In the genomic region with DNA sequence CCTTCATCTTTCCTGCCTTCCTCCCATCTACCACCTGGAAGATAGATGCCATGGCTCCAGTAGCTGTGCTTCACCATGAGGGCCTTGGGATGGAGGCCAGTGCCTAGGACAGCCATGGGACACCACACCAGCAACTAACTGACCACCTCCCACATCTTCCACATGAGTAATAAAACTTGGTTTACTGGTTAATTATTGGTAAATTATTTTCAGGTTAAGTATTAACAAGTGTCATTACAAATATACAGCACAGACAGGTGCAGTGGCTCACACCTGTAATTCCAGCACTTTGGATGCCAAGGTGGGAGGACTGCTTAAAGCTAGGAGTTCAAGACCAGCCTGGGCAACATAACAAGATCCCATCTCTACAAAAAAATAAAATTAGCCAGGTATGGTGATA, we compare ENCODE assay signal across 2 cellular contexts.
TF ChIP-seq lines count a peak whose summit lies in the region.

No MANE protein-coding gene starts in this region.

TF ChIP-seq in H1, 55 proteins besides CTCF, POLR2A, EP300 and RAD21:
- TF ChIP-seq BACH1 (IDR thresholded peaks at IDR 0.05; ENCODE audit: low read length): no peak
- no peak for TF ChIP-seq SP4 (IDR thresholded peaks at IDR 0.05; ENCODE audit: low read length)
- TF ChIP-seq NRF1 (IDR thresholded peaks at IDR 0.05; ENCODE audit: low read depth, low read length): no peak
- no peak for TF ChIP-seq JUND (IDR thresholded peaks at IDR 0.05; ENCODE audit: low read length)
- TF ChIP-seq EZH2 (IDR thresholded peaks at IDR 0.05; ENCODE audit: low read depth, low read length, severe bottlenecking): no peak

TF ChIP-seq in GM23338, 12 proteins besides CTCF, POLR2A, EP300 and RAD21:
- TF ChIP-seq, protein P1, sequence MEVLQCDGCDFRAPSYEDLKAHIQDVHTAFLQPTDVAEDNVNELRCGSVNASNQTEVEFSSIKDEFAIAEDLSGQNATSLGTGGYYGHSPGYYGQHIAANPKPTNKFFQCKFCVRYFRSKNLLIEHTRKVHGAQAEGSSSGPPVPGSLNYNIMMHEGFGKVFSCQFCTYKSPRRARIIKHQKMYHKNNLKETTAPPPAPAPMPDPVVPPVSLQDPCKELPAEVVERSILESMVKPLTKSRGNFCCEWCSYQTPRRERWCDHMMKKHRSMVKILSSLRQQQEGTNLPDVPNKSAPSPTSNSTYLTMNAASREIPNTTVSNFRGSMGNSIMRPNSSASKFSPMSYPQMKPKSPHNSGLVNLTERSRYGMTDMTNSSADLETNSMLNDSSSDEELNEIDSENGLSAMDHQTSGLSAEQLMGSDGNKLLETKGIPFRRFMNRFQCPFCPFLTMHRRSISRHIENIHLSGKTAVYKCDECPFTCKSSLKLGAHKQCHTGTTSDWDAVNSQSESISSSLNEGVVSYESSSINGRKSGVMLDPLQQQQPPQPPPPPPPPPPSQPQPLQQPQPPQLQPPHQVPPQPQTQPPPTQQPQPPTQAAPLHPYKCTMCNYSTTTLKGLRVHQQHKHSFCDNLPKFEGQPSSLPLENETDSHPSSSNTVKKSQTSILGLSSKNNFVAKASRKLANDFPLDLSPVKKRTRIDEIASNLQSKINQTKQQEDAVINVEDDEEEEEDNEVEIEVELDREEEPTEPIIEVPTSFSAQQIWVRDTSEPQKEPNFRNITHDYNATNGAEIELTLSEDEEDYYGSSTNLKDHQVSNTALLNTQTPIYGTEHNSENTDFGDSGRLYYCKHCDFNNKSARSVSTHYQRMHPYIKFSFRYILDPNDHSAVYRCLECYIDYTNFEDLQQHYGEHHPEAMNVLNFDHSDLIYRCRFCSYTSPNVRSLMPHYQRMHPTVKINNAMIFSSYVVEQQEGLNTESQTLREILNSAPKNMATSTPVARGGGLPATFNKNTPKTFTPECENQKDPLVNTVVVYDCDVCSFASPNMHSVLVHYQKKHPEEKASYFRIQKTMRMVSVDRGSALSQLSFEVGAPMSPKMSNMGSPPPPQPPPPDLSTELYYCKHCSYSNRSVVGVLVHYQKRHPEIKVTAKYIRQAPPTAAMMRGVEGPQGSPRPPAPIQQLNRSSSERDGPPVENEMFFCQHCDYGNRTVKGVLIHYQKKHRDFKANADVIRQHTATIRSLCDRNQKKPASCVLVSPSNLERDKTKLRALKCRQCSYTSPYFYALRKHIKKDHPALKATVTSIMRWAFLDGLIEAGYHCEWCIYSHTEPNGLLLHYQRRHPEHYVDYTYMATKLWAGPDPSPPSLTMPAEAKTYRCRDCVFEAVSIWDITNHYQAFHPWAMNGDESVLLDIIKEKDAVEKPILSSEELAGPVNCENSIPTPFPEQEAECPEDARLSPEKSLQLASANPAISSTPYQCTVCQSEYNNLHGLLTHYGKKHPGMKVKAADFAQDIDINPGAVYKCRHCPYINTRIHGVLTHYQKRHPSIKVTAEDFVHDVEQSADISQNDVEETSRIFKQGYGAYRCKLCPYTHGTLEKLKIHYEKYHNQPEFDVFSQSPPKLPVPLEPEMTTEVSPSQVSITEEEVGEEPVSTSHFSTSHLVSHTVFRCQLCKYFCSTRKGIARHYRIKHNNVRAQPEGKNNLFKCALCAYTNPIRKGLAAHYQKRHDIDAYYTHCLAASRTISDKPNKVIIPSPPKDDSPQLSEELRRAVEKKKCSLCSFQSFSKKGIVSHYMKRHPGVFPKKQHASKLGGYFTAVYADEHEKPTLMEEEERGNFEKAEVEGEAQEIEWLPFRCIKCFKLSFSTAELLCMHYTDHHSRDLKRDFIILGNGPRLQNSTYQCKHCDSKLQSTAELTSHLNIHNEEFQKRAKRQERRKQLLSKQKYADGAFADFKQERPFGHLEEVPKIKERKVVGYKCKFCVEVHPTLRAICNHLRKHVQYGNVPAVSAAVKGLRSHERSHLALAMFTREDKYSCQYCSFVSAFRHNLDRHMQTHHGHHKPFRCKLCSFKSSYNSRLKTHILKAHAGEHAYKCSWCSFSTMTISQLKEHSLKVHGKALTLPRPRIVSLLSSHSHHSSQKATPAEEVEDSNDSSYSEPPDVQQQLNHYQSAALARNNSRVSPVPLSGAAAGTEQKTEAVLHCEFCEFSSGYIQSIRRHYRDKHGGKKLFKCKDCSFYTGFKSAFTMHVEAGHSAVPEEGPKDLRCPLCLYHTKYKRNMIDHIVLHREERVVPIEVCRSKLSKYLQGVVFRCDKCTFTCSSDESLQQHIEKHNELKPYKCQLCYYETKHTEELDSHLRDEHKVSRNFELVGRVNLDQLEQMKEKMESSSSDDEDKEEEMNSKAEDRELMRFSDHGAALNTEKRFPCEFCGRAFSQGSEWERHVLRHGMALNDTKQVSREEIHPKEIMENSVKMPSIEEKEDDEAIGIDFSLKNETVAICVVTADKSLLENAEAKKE (CRISPR knock-in tag; IDR thresholded peaks at IDR 0.05): no peak
- TF ChIP-seq, protein P2, sequence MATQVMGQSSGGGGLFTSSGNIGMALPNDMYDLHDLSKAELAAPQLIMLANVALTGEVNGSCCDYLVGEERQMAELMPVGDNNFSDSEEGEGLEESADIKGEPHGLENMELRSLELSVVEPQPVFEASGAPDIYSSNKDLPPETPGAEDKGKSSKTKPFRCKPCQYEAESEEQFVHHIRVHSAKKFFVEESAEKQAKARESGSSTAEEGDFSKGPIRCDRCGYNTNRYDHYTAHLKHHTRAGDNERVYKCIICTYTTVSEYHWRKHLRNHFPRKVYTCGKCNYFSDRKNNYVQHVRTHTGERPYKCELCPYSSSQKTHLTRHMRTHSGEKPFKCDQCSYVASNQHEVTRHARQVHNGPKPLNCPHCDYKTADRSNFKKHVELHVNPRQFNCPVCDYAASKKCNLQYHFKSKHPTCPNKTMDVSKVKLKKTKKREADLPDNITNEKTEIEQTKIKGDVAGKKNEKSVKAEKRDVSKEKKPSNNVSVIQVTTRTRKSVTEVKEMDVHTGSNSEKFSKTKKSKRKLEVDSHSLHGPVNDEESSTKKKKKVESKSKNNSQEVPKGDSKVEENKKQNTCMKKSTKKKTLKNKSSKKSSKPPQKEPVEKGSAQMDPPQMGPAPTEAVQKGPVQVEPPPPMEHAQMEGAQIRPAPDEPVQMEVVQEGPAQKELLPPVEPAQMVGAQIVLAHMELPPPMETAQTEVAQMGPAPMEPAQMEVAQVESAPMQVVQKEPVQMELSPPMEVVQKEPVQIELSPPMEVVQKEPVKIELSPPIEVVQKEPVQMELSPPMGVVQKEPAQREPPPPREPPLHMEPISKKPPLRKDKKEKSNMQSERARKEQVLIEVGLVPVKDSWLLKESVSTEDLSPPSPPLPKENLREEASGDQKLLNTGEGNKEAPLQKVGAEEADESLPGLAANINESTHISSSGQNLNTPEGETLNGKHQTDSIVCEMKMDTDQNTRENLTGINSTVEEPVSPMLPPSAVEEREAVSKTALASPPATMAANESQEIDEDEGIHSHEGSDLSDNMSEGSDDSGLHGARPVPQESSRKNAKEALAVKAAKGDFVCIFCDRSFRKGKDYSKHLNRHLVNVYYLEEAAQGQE (IDR thresholded peaks at IDR 0.05; ENCODE audit: unreplicated experiment): no peak
- no peak for TF ChIP-seq CREB1 (CRISPR knock-in tag; IDR thresholded peaks at IDR 0.05; ENCODE audit: low read depth)
- TF ChIP-seq, protein P3, sequence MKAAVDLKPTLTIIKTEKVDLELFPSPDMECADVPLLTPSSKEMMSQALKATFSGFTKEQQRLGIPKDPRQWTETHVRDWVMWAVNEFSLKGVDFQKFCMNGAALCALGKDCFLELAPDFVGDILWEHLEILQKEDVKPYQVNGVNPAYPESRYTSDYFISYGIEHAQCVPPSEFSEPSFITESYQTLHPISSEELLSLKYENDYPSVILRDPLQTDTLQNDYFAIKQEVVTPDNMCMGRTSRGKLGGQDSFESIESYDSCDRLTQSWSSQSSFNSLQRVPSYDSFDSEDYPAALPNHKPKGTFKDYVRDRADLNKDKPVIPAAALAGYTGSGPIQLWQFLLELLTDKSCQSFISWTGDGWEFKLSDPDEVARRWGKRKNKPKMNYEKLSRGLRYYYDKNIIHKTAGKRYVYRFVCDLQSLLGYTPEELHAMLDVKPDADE (IDR thresholded peaks at IDR 0.05): no peak
- no peak for TF ChIP-seq POLR2AphosphoS5 (IDR thresholded peaks at IDR 0.05; ENCODE audit: low read depth)
- no peak for TF ChIP-seq EZH2phosphoT487 (IDR thresholded peaks at IDR 0.05; ENCODE audit: unreplicated experiment)
- no peak for TF ChIP-seq JUNB (IDR thresholded peaks at IDR 0.05; ENCODE audit: unreplicated experiment)
- TF ChIP-seq ZNF114 (CRISPR knock-in tag; IDR thresholded peaks at IDR 0.05): no peak
- TF ChIP-seq EZH2 (IDR thresholded peaks at IDR 0.05; ENCODE audit: low read depth, unreplicated experiment): no peak
- no peak for TF ChIP-seq STAT1 (IDR thresholded peaks at IDR 0.05; ENCODE audit: unreplicated experiment)
- no peak for TF ChIP-seq NANOG (IDR thresholded peaks at IDR 0.05; ENCODE audit: borderline replicate concordance)
- no peak for TF ChIP-seq ZNF331 (CRISPR knock-in tag; IDR thresholded peaks at IDR 0.05; ENCODE audit: low read depth)
